In the genomic region with DNA sequence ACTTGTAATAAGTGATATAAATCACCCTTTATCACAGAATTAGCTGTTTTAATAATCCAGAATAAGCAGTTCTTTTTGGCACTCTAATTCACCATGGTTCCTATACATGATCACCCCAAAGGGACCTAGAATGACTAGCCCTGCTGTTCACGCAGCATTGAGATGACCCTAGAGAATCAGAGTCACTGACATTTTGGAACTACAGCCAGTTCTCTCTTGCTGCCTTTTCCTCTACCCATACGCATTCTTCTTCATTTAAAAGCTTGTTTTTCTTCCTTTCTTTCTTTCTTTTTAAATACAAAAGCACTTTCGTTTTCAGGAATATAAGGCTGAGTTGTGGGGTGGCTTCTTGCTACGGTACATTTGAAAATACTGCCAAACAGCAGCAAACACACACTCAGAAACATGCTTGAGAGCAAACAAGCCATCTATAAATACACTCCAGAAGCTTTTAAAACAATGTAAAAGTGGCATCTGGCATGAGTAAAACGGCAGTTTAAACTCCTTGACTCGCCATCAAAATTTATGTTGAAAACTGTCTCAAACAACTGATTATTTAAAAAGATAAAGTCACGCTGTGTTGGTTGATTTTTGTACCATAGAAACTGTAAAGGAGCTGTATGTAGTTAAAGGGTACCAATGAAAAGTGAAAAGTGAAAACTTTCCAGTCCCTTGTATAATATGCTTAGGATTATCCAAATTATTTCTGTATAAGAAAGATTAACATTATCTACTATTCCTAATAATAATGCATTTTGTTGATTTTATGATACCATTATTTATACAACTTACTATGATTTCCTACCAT, we compare ENCODE assay signal across 10 cellular contexts.
A peak's percentile ranks its signal among the peaks of the same experiment; 100 is the strongest.
DNase-seq lines count a peak whose midpoint lies in the region; ATAC-seq and TF ChIP-seq lines count a peak whose summit lies in the region.
"Had no signal": no experiment of that assay in that cellular context is flagged by ENCODE, and none has a peak within 500 bp of the region (broad histone marks: within the 10 kb centered on the region; RNA-seq: fewer than 3 reads in every experiment).

No MANE protein-coding gene starts in this region.

- H3K9me3 ChIP-seq in SU-DHL-6 (ENCODE audit: insufficient read depth, low read length) (no peaks in the 10 kb centered on the region), hepatocyte (ENCODE audit: low read depth) (no peaks in the 10 kb centered on the region), thoracic aorta (no peaks in the 10 kb centered on the region)

- H3K27ac Mint-ChIP-seq in activated CD4-positive, alpha-beta T cell treated with anti-CD3 and anti-CD28 coated beads, Interleukin-2, amount 10 ng/mL, durations not matched to agents 24 days and 14 days: no peak overlapping the region
- H3K27ac Mint-ChIP-seq: CD4-positive, CD25-positive, alpha-beta regulatory T cell had no signal

- H3K9me2 ChIP-seq in SU-DHL-6 (replicated peaks; ENCODE audit: insufficient read depth, low read length) (no peaks in the 10 kb centered on the region), hepatocyte (replicated peaks; ENCODE audit: insufficient read depth) (no peaks in the 10 kb centered on the region)

- H2AFZ ChIP-seq in SU-DHL-6 (ENCODE audit: low read depth, low read length, severe bottlenecking) (peak overlapping the region; percentile 44), hepatocyte (peak overlapping the region; percentile 37)

- H3K36me3 Mint-ChIP-seq in activated CD4-positive, alpha-beta T cell treated with anti-CD3 and anti-CD28 coated beads, Interleukin-2, amount 10 ng/mL, durations not matched to agents 24 days and 14 days (ENCODE audit: low read depth): no peaks in the 10 kb centered on the region
- H3K36me3 Mint-ChIP-seq: CD4-positive, CD25-positive, alpha-beta regulatory T cell had no signal

- no peaks in the 10 kb centered on the region for H3K27me3 Mint-ChIP-seq in activated CD4-positive, alpha-beta T cell treated with anti-CD3 and anti-CD28 coated beads, Interleukin-2, amount 10 ng/mL, durations not matched to agents 24 days and 14 days
- H3K27me3 Mint-ChIP-seq: CD4-positive, CD25-positive, alpha-beta regulatory T cell had no signal

- intact Hi-C loops in activated CD4-positive, alpha-beta T cell treated with anti-CD3 and anti-CD28 coated beads, Interleukin-2, amount 10 ng/mL, durations not matched to agents 24 days and 14 days (cut with micrococcal nuclease): no loop called here

- 42% methylated on average over 7 of the region's 7 CpGs for WGBS in hepatocyte (ENCODE audit: low lambda C conversion rate, missing lambda C conversion rate)

- H3K4me1 ChIP-seq in hepatocyte (ENCODE audit: insufficient read depth) (no peaks in the 10 kb centered on the region), thoracic aorta (ENCODE audit: control insufficient read depth in 1 of 2, low read depth in 2 of 2) (no peaks in the 10 kb centered on the region)

- DNase-seq in activated CD4-positive, alpha-beta T cell treated with anti-CD3 and anti-CD28 coated beads, Interleukin-2, amount 10 ng/mL, durations not matched to agents 24 days and 14 days: no peak
- DNase-seq in activated CD4-positive, alpha-beta T cell treated with anti-CD3 and anti-CD28 coated beads, Interleukin-2, amount 50 U/mL, for 48 hours: no peak
- DNase-seq in hepatocyte (ENCODE audit: low spot score) (no peak), thoracic aorta (ENCODE audit: low spot score) (no peak), DMS153 (lab: John Stamatoyannopoulos, UW) (no peak)

- H3K9ac ChIP-seq in SU-DHL-6 (ENCODE audit: low read length): no peak overlapping the region

- no peaks in the 10 kb centered on the region for H3K27me3 ChIP-seq in SU-DHL-6 (ENCODE audit: low read length)
- no peaks in the 10 kb centered on the region for H3K27me3 ChIP-seq in hepatocyte
- no peaks in the 10 kb centered on the region for H3K27me3 ChIP-seq in thoracic aorta (replicated peaks; ENCODE audit: insufficient read depth)

- H4K20me1 ChIP-seq in SU-DHL-6 (ENCODE audit: low read depth, low read length) (no peaks in the 10 kb centered on the region), hepatocyte (ENCODE audit: insufficient read depth, poor library complexity, severe bottlenecking) (no peaks in the 10 kb centered on the region)

- H3K4me3 ChIP-seq in SU-DHL-6 (ENCODE audit: insufficient read depth, low read length, poor library complexity, severe bottlenecking): no peak overlapping the region
- no peak overlapping the region for H3K4me3 ChIP-seq in hepatocyte
- peak overlapping the region; percentile 59 for H3K4me3 ChIP-seq in thoracic aorta

- TF ChIP-seq CTCF in SU-DHL-6 (IDR thresholded peaks at IDR 0.05; ENCODE audit: insufficient read depth, low read length, poor library complexity, severe bottlenecking) (no peak), hepatocyte (IDR thresholded peaks at IDR 0.05; ENCODE audit: poor library complexity) (no peak), thoracic aorta (IDR thresholded peaks at IDR 0.05) (no peak)

- no peaks in the 10 kb centered on the region for H3K36me3 ChIP-seq in SU-DHL-6 (ENCODE audit: low read length)
- H3K36me3 ChIP-seq in hepatocyte (replicated peaks; ENCODE audit: insufficient read depth, low read depth): no peaks in the 10 kb centered on the region
- H3K36me3 ChIP-seq in thoracic aorta: no peaks in the 10 kb centered on the region

- H3F3A ChIP-seq in SU-DHL-6 (ENCODE audit: insufficient read depth): no peaks in the 10 kb centered on the region

- peaks cover 2% of the 10 kb centered on the region for H3K4me1 Mint-ChIP-seq in activated CD4-positive, alpha-beta T cell treated with anti-CD3 and anti-CD28 coated beads, Interleukin-2, amount 10 ng/mL, durations not matched to agents 24 days and 14 days

- H3K4me2 ChIP-seq in SU-DHL-6 (ENCODE audit: low read depth, low read length, poor library complexity, severe bottlenecking) (no peak overlapping the region), hepatocyte (peak overlapping the region; percentile 66)

- no peaks in the 10 kb centered on the region for H3K9me3 Mint-ChIP-seq in activated CD4-positive, alpha-beta T cell treated with anti-CD3 and anti-CD28 coated beads, Interleukin-2, amount 10 ng/mL, durations not matched to agents 24 days and 14 days

- H3K27ac ChIP-seq in SU-DHL-6 (ENCODE audit: low read depth, low read length) (no peak overlapping the region), hepatocyte (no peak overlapping the region), thoracic aorta (no peak overlapping the region)
- H3K27ac ChIP-seq: HL-60 had no signal

- peak overlapping the region; percentile 14 for H3K4me3 Mint-ChIP-seq in activated CD4-positive, alpha-beta T cell treated with anti-CD3 and anti-CD28 coated beads, Interleukin-2, amount 10 ng/mL, durations not matched to agents 24 days and 14 days
- H3K4me3 Mint-ChIP-seq: CD4-positive, CD25-positive, alpha-beta regulatory T cell had no signal

- no peaks in the 10 kb centered on the region for H3K79me2 ChIP-seq in SU-DHL-6 (ENCODE audit: insufficient read depth, low read length)
- H3K79me2 ChIP-seq in hepatocyte: no peaks in the 10 kb centered on the region

- ATAC-seq in thoracic aorta (ENCODE audit: insufficient number of reproducible peaks, low FRiP score, low read depth) (no peak), GM21367 (IDR thresholded peaks at IDR 0.05; ENCODE audit: unreplicated experiment) (no peak), GM21515 (IDR thresholded peaks at IDR 0.05; ENCODE audit: unreplicated experiment) (no peak)
